In genomic region chr4:40656221-40656863, GRCh38 we compare ENCODE assay signal across 9 cellular contexts. TPM values are rescaled to one million over a fixed set of nuclear protein-coding genes. Genes with fewer than 3 reads are reported as not detected.
DNase-seq lines count a peak whose midpoint lies in the region; ATAC-seq, FAIRE-seq and TF ChIP-seq lines count a peak whose summit lies in the region.
"Had no signal": no experiment of that assay in that cellular context is flagged by ENCODE, and none has a peak within 500 bp of the region (broad histone marks: within the 10 kb centered on the region; RNA-seq: fewer than 3 reads in every experiment).

No MANE protein-coding gene starts in this region.

- H3K9ac ChIP-seq in MM.1S (ENCODE audit: low read length) = peak overlapping the region; percentile 70

- H3K27ac ChIP-seq in MM.1S (ENCODE audit: low read length) = peak overlapping the region; percentile 97

- FAIRE-seq in GM19239 (lab: Jason Lieb, UNC) = peak; percentile 99
- no peak for FAIRE-seq in D721Med (lab: Jason Lieb, UNC)

- ATAC-seq in HG02884 (IDR thresholded peaks at IDR 0.05; ENCODE audit: unreplicated experiment) = peak; percentile 91

- H3K4me3 Mint-ChIP-seq in CD14-positive monocyte = peak overlapping the region in 1 of 2 donors; percentile 55
- no peak overlapping the region for H3K4me3 Mint-ChIP-seq in osteocyte (ENCODE audit: unreplicated experiment)

- no peaks in the 10 kb centered on the region for H3K9me2 ChIP-seq in MM.1S (replicated peaks; ENCODE audit: insufficient read depth, low read length)

- H3K27ac Mint-ChIP-seq in CD14-positive monocyte (peak overlapping the region; percentile 1 to 76 (median 66)), osteocyte (ENCODE audit: unreplicated experiment) (no peak overlapping the region)

- H3K9me3 ChIP-seq in MM.1S (replicated peaks; ENCODE audit: insufficient read depth, low read length) = no peaks in the 10 kb centered on the region

- peak overlapping the region; percentile 46 for H3K4me3 ChIP-seq in MM.1S (ENCODE audit: low read length)

- no peaks in the 10 kb centered on the region for H3K9me3 Mint-ChIP-seq in CD14-positive monocyte
- H3K9me3 Mint-ChIP-seq in osteocyte (ENCODE audit: unreplicated experiment) = no peaks in the 10 kb centered on the region

- peak overlapping the region; percentile 69 for H2AFZ ChIP-seq in MM.1S (ENCODE audit: low read length)

- TF ChIP-seq CTCF in CD14-positive monocyte (IDR thresholded peaks at IDR 0.05) (no peak), MM.1S (IDR thresholded peaks at IDR 0.05; ENCODE audit: low read length) (no peak), osteocyte (IDR thresholded peaks at IDR 0.05) (no peak), D721Med (IDR thresholded peaks at IDR 0.05; ENCODE audit: insufficient read depth, missing control alignments) (no peak)

- no peak for DNase-seq in CD14-positive monocyte (ENCODE audit: low spot score)
- DNase-seq in GM19239 (ENCODE audit: insufficient read length, low spot score) = peak; percentile 41
- peak; percentile 89 for DNase-seq in MM.1S
- no peak for DNase-seq in NK-92 (lab: John Stamatoyannopoulos, UW; ENCODE audit: unreplicated experiment)
- no peak for DNase-seq in osteocyte (ENCODE audit: extremely low spot score, unreplicated experiment)
- DNase-seq in D721Med (ENCODE audit: insufficient read length, low spot score) = no peak
- no peak for DNase-seq in NCI-H2196 treated with DMSO at 0.1 percent for 48 hours (lab: John Stamatoyannopoulos, UW; ENCODE audit: unreplicated experiment)
- DNase-seq: AML-193 had no signal

- H3K4me1 Mint-ChIP-seq in CD14-positive monocyte = peaks cover 35% of the 10 kb centered on the region
- no peaks in the 10 kb centered on the region for H3K4me1 Mint-ChIP-seq in osteocyte (ENCODE audit: unreplicated experiment)

- H3K36me3 Mint-ChIP-seq in CD14-positive monocyte (no peaks in the 10 kb centered on the region), osteocyte (ENCODE audit: unreplicated experiment) (no peaks in the 10 kb centered on the region)

- H3K27me3 Mint-ChIP-seq in CD14-positive monocyte (ENCODE audit: low read depth in 3 of 3) (peaks cover 0 to 2% (median 1%) of the 10 kb centered on the region in 3 donors), osteocyte (ENCODE audit: unreplicated experiment) (no peaks in the 10 kb centered on the region)

- peak overlapping the region; percentile 94 for H3K4me2 ChIP-seq in MM.1S (ENCODE audit: low read depth, low read length)

- intact Hi-C loops in CD14-positive monocyte (cut with micrococcal nuclease) = loop anchor here in 1 of 2 donors (10.0 kb wide), 1 partner anchor 58 kb away; no protein-coding TSS in a partner anchor

- peaks cover 28% of the 10 kb centered on the region for H3K4me1 ChIP-seq in MM.1S (ENCODE audit: low read length)

- H3K79me2 ChIP-seq in MM.1S (ENCODE audit: low read length) = no peaks in the 10 kb centered on the region

- H3K36me3 ChIP-seq in MM.1S (replicated peaks; ENCODE audit: insufficient read depth, low read length) = no peaks in the 10 kb centered on the region

- H3F3A ChIP-seq in MM.1S (ENCODE audit: insufficient read depth, low read length) = peaks cover 24% of the 10 kb centered on the region

- H3K27me3 ChIP-seq in MM.1S (replicated peaks; ENCODE audit: insufficient read depth, low read length) = no peaks in the 10 kb centered on the region

- no peaks in the 10 kb centered on the region for H4K20me1 ChIP-seq in MM.1S (ENCODE audit: insufficient read depth, low read length)

RNA-seq across cellular contexts. Expression of gene RBM47, which starts 26.7 kb away (rescaled TPM):
- 10 to 100 TPM; 79.5 to 92.8 TPM for polyA plus RNA-seq in CD14-positive monocyte
- total RNA-seq in osteocyte = 0.11 TPM in 1 of 2 replicates, not detected in the other

Comparison
In these comparisons a context has a peak if more than half of its experiments do, and no peak if none do; other contexts are left out.
1. DNase-seq: peak in GM19239 (single experiment) and MM.1S (single experiment); none in CD14-positive monocyte (single experiment), NK-92 (single experiment), osteocyte (single experiment), D721Med (single experiment) and NCI-H2196 treated with DMSO at 0.1 percent for 48 hours (single experiment).